In genomic region chr2:207896525-207897295, GRCh38 we compare ENCODE assay signal across 11 cellular contexts.
A peak's percentile ranks its signal among the peaks of the same experiment; 100 is the strongest.
DNase-seq lines count a peak whose midpoint lies in the region; ATAC-seq and TF ChIP-seq lines count a peak whose summit lies in the region.
"Had no signal": no experiment of that assay in that cellular context is flagged by ENCODE, and none has a peak within 500 bp of the region (broad histone marks: within the 10 kb centered on the region; RNA-seq: fewer than 3 reads in every experiment).

No MANE protein-coding gene starts in this region.

- peak; percentile 34 for TF ChIP-seq CTCF in 22Rv1 (IDR thresholded peaks at IDR 0.05)

- H3K9me3 Mint-ChIP-seq in activated T-helper 2 cell treated with anti-CD3 and anti-CD28 coated beads, Interferon-gamma antibody, Interleukin-2, Interleukin-4, amounts not matched to agents 10 μg/mL and 5 μg/mL and 100 μg/mL, durations not matched to agents 14 hours and 24 hours and 36 hours, result no peaks in the 10 kb centered on the region

- intact Hi-C loops in activated T-helper 2 cell treated with anti-CD3 and anti-CD28 coated beads, Interferon-gamma antibody, Interleukin-2, Interleukin-4, amounts not matched to agents 10 μg/mL and 5 μg/mL and 100 μg/mL, durations not matched to agents 14 hours and 24 hours and 36 hours (cut with micrococcal nuclease), result no loop called here

- DNase-seq in H7 (peak; percentile 57), iPS DF 4.7 (ENCODE audit: extremely low read depth, low spot score) (peak; percentile 53), SIG-M5 (lab: John Stamatoyannopoulos, UW) (no peak), midbrain (lab: John Stamatoyannopoulos, UW) (no peak)
- no peak for DNase-seq in activated T-helper 2 cell treated with anti-CD3 and anti-CD28 coated beads, Interferon-gamma antibody, Interleukin-2, Interleukin-4, amounts not matched to agents 10 μg/mL and 5 μg/mL and 100 μg/mL, durations not matched to agents 14 hours and 24 hours and 36 hours (ENCODE audit: low spot score)
- DNase-seq: IMR-90, nucleus accumbens had no signal

- H3K27ac ChIP-seq in 22Rv1, result peak overlapping the region; percentile 58
- H3K27ac ChIP-seq: thoracic aorta had no signal

- H3K36me3 ChIP-seq in H7 (replicated peaks; ENCODE audit: control insufficient read depth, insufficient read depth, low read length), result no peaks in the 10 kb centered on the region

- H3K4me3 ChIP-seq in H7 (ENCODE audit: insufficient read depth, low read depth, low read length), result no peak overlapping the region
- H3K4me3 ChIP-seq: thoracic aorta had no signal

- H3K4me3 Mint-ChIP-seq in activated T-helper 2 cell treated with anti-CD3 and anti-CD28 coated beads, Interferon-gamma antibody, Interleukin-2, Interleukin-4, amounts not matched to agents 10 μg/mL and 5 μg/mL and 100 μg/mL, durations not matched to agents 14 hours and 24 hours and 36 hours (ENCODE audit: low read depth), result no peak overlapping the region

- H3K4me1 Mint-ChIP-seq in activated T-helper 2 cell treated with anti-CD3 and anti-CD28 coated beads, Interferon-gamma antibody, Interleukin-2, Interleukin-4, amounts not matched to agents 10 μg/mL and 5 μg/mL and 100 μg/mL, durations not matched to agents 14 hours and 24 hours and 36 hours (ENCODE audit: low read depth), result no peaks in the 10 kb centered on the region

- no peaks in the 10 kb centered on the region for H3K27me3 Mint-ChIP-seq in activated T-helper 2 cell treated with anti-CD3 and anti-CD28 coated beads, Interferon-gamma antibody, Interleukin-2, Interleukin-4, amounts not matched to agents 10 μg/mL and 5 μg/mL and 100 μg/mL, durations not matched to agents 14 hours and 24 hours and 36 hours (ENCODE audit: low read depth)

- H3K36me3 Mint-ChIP-seq in activated T-helper 2 cell treated with anti-CD3 and anti-CD28 coated beads, Interferon-gamma antibody, Interleukin-2, Interleukin-4, amounts not matched to agents 10 μg/mL and 5 μg/mL and 100 μg/mL, durations not matched to agents 14 hours and 24 hours and 36 hours (ENCODE audit: low read depth), result no peaks in the 10 kb centered on the region

- H3K27ac Mint-ChIP-seq in activated T-helper 2 cell treated with anti-CD3 and anti-CD28 coated beads, Interferon-gamma antibody, Interleukin-2, Interleukin-4, amounts not matched to agents 10 μg/mL and 5 μg/mL and 100 μg/mL, durations not matched to agents 14 hours and 24 hours and 36 hours, result no peak overlapping the region

- H3K27me3 ChIP-seq in H7 (ENCODE audit: control insufficient read depth, insufficient read depth, low read length), result no peaks in the 10 kb centered on the region

- ATAC-seq in SK-N-SH treated with all-trans-retinoic acid at 6 μM for 48 hours (peak; percentile 53; the same call in 2 of the 3 replicates), HG03565 (IDR thresholded peaks at IDR 0.05; ENCODE audit: unreplicated experiment) (no peak)

TF ChIP-seq in SK-N-SH treated with all-trans-retinoic acid at 6 μM for 48 hours, 23 proteins besides CTCF, POLR2A, EP300 and RAD21:
- no peak for TF ChIP-seq OSR1 (CRISPR knock-in tag; IDR thresholded peaks at IDR 0.05)
- TF ChIP-seq, protein P1, sequence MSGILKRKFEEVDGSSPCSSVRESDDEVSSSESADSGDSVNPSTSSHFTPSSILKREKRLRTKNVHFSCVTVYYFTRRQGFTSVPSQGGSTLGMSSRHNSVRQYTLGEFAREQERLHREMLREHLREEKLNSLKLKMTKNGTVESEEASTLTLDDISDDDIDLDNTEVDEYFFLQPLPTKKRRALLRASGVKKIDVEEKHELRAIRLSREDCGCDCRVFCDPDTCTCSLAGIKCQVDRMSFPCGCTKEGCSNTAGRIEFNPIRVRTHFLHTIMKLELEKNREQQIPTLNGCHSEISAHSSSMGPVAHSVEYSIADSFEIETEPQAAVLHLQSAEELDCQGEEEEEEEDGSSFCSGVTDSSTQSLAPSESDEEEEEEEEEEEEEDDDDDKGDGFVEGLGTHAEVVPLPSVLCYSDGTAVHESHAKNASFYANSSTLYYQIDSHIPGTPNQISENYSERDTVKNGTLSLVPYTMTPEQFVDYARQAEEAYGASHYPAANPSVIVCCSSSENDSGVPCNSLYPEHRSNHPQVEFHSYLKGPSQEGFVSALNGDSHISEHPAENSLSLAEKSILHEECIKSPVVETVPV (CRISPR knock-in tag; IDR thresholded peaks at IDR 0.05), result no peak
- TF ChIP-seq ESRRG (CRISPR knock-in tag; IDR thresholded peaks at IDR 0.05), result no peak
- no peak for TF ChIP-seq ZNF70 (CRISPR knock-in tag; IDR thresholded peaks at IDR 0.05)
- TF ChIP-seq TOX (CRISPR knock-in tag; IDR thresholded peaks at IDR 0.05; ENCODE audit: borderline replicate concordance), result no peak
- no peak for TF ChIP-seq GLIS3 (CRISPR knock-in tag; IDR thresholded peaks at IDR 0.05)
- no peak for TF ChIP-seq ARNTL (CRISPR knock-in tag; IDR thresholded peaks at IDR 0.05; ENCODE audit: borderline replicate concordance, low read depth)
- TF ChIP-seq, protein P2, sequence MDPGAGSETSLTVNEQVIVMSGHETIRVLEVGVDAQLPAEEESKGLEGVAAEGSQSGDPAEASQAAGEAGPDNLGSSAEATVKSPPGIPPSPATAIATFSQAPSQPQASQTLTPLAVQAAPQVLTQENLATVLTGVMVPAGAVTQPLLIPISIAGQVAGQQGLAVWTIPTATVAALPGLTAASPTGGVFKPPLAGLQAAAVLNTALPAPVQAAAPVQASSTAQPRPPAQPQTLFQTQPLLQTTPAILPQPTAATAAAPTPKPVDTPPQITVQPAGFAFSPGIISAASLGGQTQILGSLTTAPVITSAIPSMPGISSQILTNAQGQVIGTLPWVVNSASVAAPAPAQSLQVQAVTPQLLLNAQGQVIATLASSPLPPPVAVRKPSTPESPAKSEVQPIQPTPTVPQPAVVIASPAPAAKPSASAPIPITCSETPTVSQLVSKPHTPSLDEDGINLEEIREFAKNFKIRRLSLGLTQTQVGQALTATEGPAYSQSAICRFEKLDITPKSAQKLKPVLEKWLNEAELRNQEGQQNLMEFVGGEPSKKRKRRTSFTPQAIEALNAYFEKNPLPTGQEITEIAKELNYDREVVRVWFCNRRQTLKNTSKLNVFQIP (CRISPR knock-in tag; IDR thresholded peaks at IDR 0.05; ENCODE audit: borderline replicate concordance, low read depth), result no peak
- TF ChIP-seq, protein P3, sequence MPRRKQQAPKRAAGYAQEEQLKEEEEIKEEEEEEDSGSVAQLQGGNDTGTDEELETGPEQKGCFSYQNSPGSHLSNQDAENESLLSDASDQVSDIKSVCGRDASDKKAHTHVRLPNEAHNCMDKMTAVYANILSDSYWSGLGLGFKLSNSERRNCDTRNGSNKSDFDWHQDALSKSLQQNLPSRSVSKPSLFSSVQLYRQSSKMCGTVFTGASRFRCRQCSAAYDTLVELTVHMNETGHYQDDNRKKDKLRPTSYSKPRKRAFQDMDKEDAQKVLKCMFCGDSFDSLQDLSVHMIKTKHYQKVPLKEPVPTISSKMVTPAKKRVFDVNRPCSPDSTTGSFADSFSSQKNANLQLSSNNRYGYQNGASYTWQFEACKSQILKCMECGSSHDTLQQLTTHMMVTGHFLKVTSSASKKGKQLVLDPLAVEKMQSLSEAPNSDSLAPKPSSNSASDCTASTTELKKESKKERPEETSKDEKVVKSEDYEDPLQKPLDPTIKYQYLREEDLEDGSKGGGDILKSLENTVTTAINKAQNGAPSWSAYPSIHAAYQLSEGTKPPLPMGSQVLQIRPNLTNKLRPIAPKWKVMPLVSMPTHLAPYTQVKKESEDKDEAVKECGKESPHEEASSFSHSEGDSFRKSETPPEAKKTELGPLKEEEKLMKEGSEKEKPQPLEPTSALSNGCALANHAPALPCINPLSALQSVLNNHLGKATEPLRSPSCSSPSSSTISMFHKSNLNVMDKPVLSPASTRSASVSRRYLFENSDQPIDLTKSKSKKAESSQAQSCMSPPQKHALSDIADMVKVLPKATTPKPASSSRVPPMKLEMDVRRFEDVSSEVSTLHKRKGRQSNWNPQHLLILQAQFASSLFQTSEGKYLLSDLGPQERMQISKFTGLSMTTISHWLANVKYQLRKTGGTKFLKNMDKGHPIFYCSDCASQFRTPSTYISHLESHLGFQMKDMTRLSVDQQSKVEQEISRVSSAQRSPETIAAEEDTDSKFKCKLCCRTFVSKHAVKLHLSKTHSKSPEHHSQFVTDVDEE (CRISPR knock-in tag; IDR thresholded peaks at IDR 0.05), result no peak
- no peak for TF ChIP-seq SNAI2 (CRISPR knock-in tag; IDR thresholded peaks at IDR 0.05)
- no peak for TF ChIP-seq ZNF8 (CRISPR knock-in tag; IDR thresholded peaks at IDR 0.05)

Comparison
In these comparisons a context has a peak if more than half of its experiments do, and no peak if none do; other contexts are left out.
1. DNase-seq: peak in H7 (single experiment) and iPS DF 4.7 (single experiment); none in SIG-M5 (single experiment), activated T-helper 2 cell treated with anti-CD3 and anti-CD28 coated beads, Interferon-gamma antibody, Interleukin-2, Interleukin-4, amounts not matched to agents 10 μg/mL and 5 μg/mL and 100 μg/mL, durations not matched to agents 14 hours and 24 hours and 36 hours (single experiment) and midbrain (single experiment).